Comparison of ENCODE assay signal across 8 cellular contexts in the genomic region with DNA sequence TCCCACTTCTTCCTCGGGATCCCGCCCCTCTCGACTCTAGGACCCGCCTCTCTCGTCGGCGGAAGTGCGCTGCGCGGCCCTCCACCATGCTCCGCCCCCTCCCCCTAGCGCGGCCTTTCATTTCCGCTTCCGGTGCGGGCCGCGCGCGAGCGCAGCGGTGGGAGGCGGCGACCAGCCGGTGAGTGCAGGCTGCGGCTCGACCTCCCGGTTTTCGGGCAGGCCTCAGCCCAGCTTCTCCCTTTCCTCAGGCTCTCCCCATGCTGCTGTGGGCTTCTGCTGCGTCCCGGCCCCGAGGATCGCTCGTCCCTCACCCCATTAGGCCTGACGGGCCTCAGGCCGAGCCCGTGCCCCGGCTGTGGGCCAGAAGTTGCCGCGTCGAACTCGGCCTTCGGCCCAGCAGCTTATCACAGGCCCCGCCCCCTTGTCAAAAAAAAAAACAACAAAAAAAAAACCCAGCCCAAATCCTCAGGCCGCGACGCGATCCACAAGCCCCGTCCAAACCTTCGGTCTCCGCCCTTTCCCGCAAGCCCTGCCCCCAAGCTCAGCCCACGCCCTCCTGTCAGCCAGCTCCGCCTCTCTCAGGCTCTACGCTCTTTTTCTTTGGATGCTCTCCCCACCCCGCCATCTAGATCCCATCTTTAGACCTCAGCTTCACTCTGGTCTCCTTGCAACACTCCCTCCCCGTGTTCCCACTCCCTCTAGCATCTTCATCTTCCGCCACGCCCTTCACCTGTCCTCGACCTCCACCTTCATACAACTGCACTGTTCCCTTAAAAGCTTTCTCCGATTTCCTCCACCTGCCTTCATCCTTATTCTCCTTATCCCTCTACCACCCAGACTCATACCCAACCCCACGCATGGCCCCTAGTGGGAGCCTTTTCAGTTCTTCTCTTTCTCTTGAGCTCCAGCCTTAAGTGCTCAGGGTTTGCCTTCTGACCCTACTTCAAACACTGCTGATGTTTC. TPM values are rescaled to one million over a fixed set of nuclear protein-coding genes. Genes with fewer than 3 reads are reported as not detected.
A peak's percentile ranks its signal among the peaks of the same experiment; 100 is the strongest.
DNase-seq lines count a peak whose midpoint lies in the region; ATAC-seq and TF ChIP-seq lines count a peak whose summit lies in the region.

A gene with protein sequence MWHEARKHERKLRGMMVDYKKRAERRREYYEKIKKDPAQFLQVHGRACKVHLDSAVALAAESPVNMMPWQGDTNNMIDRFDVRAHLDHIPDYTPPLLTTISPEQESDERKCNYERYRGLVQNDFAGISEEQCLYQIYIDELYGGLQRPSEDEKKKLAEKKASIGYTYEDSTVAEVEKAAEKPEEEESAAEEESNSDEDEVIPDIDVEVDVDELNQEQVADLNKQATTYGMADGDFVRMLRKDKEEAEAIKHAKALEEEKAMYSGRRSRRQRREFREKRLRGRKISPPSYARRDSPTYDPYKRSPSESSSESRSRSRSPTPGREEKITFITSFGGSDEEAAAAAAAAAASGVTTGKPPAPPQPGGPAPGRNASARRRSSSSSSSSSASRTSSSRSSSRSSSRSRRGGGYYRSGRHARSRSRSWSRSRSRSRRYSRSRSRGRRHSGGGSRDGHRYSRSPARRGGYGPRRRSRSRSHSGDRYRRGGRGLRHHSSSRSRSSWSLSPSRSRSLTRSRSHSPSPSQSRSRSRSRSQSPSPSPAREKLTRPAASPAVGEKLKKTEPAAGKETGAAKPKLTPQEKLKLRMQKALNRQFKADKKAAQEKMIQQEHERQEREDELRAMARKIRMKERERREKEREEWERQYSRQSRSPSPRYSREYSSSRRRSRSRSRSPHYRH (plus strand): TSS at position 115 of the 963 bp plus-strand sequence. CDS start 1,168 bp downstream, outside the sequence.

- H3K36me3 Mint-ChIP-seq in activated CD4-positive, alpha-beta T cell treated with anti-CD3 and anti-CD28 coated beads for 36 hours (ENCODE audit: low read depth) = peaks cover 57% of the 10 kb centered on the region

- H3K9me3 Mint-ChIP-seq in activated CD4-positive, alpha-beta T cell treated with anti-CD3 and anti-CD28 coated beads for 36 hours (ENCODE audit: low read depth) = no peaks in the 10 kb centered on the region

- ATAC-seq in GM19023 (IDR thresholded peaks at IDR 0.05; ENCODE audit: unreplicated experiment) (peak; percentile 88), HG03280 (IDR thresholded peaks at IDR 0.05; ENCODE audit: unreplicated experiment) (peak; percentile 86)
- ATAC-seq in activated CD4-positive, alpha-beta T cell treated with anti-CD3 and anti-CD28 coated beads for 36 hours = peak; percentile 96

- CTCF ChIA-PET in activated CD4-positive, alpha-beta T cell treated with anti-CD3 and anti-CD28 coated beads for 36 hours (lab: Charles Lee) = interaction anchor here (0.8 to 2.4 kb wide), 9 partner anchors 20 to 140 kb away, joined by 3 to 16 read pairs (median 4); a partner anchor contains a TSS

- peaks cover 32% of the 10 kb centered on the region for H3K4me1 Mint-ChIP-seq in activated CD4-positive, alpha-beta T cell treated with anti-CD3 and anti-CD28 coated beads for 36 hours

- peak within 1 kb of the TSS; percentile 96 for H3K27ac Mint-ChIP-seq in activated CD4-positive, alpha-beta T cell treated with anti-CD3 and anti-CD28 coated beads for 36 hours

- H3K27me3 ChIP-seq in layer of hippocampus (ENCODE audit: control insufficient read depth, insufficient read depth, low read length) = no peaks in the 10 kb centered on the region

- POLR2A ChIA-PET in activated CD4-positive, alpha-beta T cell treated with anti-CD3 and anti-CD28 coated beads for 36 hours (lab: Charles Lee) = interaction anchor here (0.6 to 1.9 kb wide), 11 partner anchors 8 to 1511 kb away, joined by 3 to 8 read pairs (median 4); a partner anchor contains a TSS

- DNase-seq in AG08396 (ENCODE audit: low spot score) (peak; percentile 95), NCI-H446 (lab: John Stamatoyannopoulos, UW) (peak; percentile 91 to 92), choroid plexus epithelial cell (ENCODE audit: low read depth) (peak; percentile 94)
- DNase-seq in activated CD4-positive, alpha-beta T cell treated with anti-CD3 and anti-CD28 coated beads for 36 hours = peak; percentile 94
- peak; percentile 74 to 85 (median 82) for DNase-seq in stimulated activated CD4-positive, alpha-beta T cell treated with anti-CD3 and anti-CD28 coated beads, Interleukin-1b, Interleukin-23, amount 100 ng/mL, for 24 hours (ENCODE audit: low read depth in 4 of 4, low spot score in 1 of 4)

- H3K4me3 ChIP-seq in choroid plexus epithelial cell (ENCODE audit: low read depth, low read length) = peak within 1 kb of the TSS; percentile 98

- intact Hi-C loops in activated CD4-positive, alpha-beta T cell treated with anti-CD3 and anti-CD28 coated beads for 36 hours (cut with DNase I, micrococcal nuclease) = loop anchor here (1.0 kb wide), 10 partner anchors 37 to 753 kb away; a partner anchor contains a TSS

- H3K27ac ChIP-seq in layer of hippocampus (ENCODE audit: low read depth, low read length) = peak within 1 kb of the TSS; percentile 96

- TF ChIP-seq CTCF in choroid plexus epithelial cell (conservative IDR thresholded peaks at IDR 0.05; ENCODE audit: low read depth, low read length) = peak; percentile 8

- H3K27me3 Mint-ChIP-seq in activated CD4-positive, alpha-beta T cell treated with anti-CD3 and anti-CD28 coated beads for 36 hours = no peaks in the 10 kb centered on the region

- peak within 1 kb of the TSS; percentile 97 for H3K4me3 Mint-ChIP-seq in activated CD4-positive, alpha-beta T cell treated with anti-CD3 and anti-CD28 coated beads for 36 hours

RNA-seq across cellular contexts. Expression of the gene that starts here (rescaled TPM):
- total RNA-seq in activated CD4-positive, alpha-beta T cell treated with anti-CD3 and anti-CD28 coated beads for 36 hours = 100 to 1,000 TPM; 101 to 103 TPM

Comparison
In these comparisons a context has a peak if more than half of its experiments do, and no peak if none do; other contexts are left out.
1. Peak in every context shown above with its lines: DNase-seq, ATAC-seq, H3K4me3 ChIP-seq and H3K27ac ChIP-seq.